In the genomic region with DNA sequence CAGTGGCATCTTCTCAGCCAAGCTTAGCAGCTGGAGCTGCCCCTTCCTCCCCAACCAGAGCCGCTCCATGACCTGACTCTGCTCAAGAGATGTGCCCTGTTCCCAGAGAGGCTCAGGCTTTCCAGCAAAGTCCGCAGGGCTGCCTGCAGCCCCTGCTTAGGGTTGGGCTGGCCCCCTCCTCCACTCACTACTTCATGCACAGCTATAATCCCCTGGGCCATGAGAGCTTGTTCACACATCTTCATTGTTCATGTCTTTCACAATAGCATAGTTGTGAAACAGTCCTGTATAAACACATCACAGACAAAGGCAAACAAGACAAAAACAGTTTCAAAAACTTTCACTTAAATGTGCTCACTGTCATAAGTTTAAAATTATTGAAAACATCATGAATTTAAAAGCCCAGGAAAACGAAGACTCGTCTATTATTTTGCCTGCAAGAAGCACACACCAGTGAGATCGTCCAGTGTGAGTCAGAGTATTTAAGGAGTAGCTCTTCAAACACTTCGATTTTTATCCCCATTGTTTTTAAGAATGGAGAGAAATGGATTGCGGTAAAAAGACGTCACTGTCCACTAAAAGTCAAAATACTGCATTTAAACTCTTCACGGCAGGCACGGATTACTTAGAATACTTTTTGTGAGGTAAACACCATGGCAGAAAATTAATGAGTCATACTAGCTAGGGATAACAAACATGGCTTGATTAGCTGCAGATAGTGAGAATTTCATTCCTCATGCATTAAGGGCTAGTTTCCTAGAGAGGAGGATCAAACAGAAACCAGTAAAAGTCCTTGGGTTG, we compare ENCODE assay signal across 11 cellular contexts. TPM values are rescaled to one million over a fixed set of nuclear protein-coding genes. Genes with fewer than 3 reads are reported as not detected.
DNase-seq lines count a peak whose midpoint lies in the region; ATAC-seq lines count a peak whose summit lies in the region.
"Had no signal": no experiment of that assay in that cellular context is flagged by ENCODE, and none has a peak within 500 bp of the region (broad histone marks: within the 10 kb centered on the region; RNA-seq: fewer than 3 reads in every experiment).

No MANE protein-coding gene starts in this region.

- peaks cover 57 to 67% of the 10 kb centered on the region in 2 donors for H3K27me3 Mint-ChIP-seq in stimulated activated naive B cell treated with anti-CD40 and anti-IgM and Interleukin-4, amounts not matched to agents 10 μg/mL and 1 μg/mL and 100 μg/mL, for 72 hours

- no peaks in the 10 kb centered on the region for H3K9me3 ChIP-seq in HAP-1

- no peaks in the 10 kb centered on the region for H3K36me3 Mint-ChIP-seq in stimulated activated naive B cell treated with anti-CD40 and anti-IgM and Interleukin-4, amounts not matched to agents 10 μg/mL and 1 μg/mL and 100 μg/mL, for 72 hours
- H3K36me3 Mint-ChIP-seq: IgD-negative memory B cell had no signal

- H3K4me3 ChIP-seq in HAP-1, result no peak overlapping the region

- in situ Hi-C loops in HAP-1 (cut with MboI; ENCODE audit: low sequenced_read_pairs), result no loop called here
- in situ Hi-C loops in ACHN (cut with HindIII; ENCODE audit: low pct_ligation_motif_present, low pct_unique_long_range_greater_than_20kb, low sequenced_read_pairs), result no loop called here

- DNase-seq in HAP-1 (ENCODE audit: low spot score in 2 of 2) (peak; percentile 36 to 62), amniotic epithelial cell (ENCODE audit: low read depth) (peak; percentile 89), left cardiac atrium (no peak), T1000 (lab: John Stamatoyannopoulos, UW) (no peak), germinal center (ENCODE audit: low spot score) (no peak), ACHN (no peak)
- no peak for DNase-seq in stimulated activated naive B cell treated with anti-CD40 and anti-IgM and Interleukin-4, amounts not matched to agents 10 μg/mL and 1 μg/mL and 100 μg/mL, for 72 hours
- DNase-seq in stimulated activated CD4-positive, alpha-beta T cell treated with anti-CD3 and anti-CD28 coated beads, Interleukin-4, amount 100 ng/mL, for 24 hours, result no peak
- DNase-seq: NCI-H446 treated with DMSO at 0.1 percent for 48 hours; stimulated activated naive CD4-positive, alpha-beta T cell treated with Interleukin-2 at 50 U/mL for 16 hours had no signal

- H3K36me3 ChIP-seq in HAP-1 (replicated peaks), result no peaks in the 10 kb centered on the region

- peak overlapping the region; percentile 11 for H3K27ac Mint-ChIP-seq in stimulated activated naive B cell treated with anti-CD40 and anti-IgM and Interleukin-4, amounts not matched to agents 10 μg/mL and 1 μg/mL and 100 μg/mL, for 72 hours
- H3K27ac Mint-ChIP-seq: IgD-negative memory B cell had no signal

- no peaks in the 10 kb centered on the region for H3K9me3 Mint-ChIP-seq in stimulated activated naive B cell treated with anti-CD40 and anti-IgM and Interleukin-4, amounts not matched to agents 10 μg/mL and 1 μg/mL and 100 μg/mL, for 72 hours
- H3K9me3 Mint-ChIP-seq: IgD-negative memory B cell had no signal

- peak; percentile 8 to 23 for ATAC-seq in left cardiac atrium
- ATAC-seq in stimulated activated naive B cell treated with anti-CD40 and anti-IgM and Interleukin-4, amounts not matched to agents 10 μg/mL and 1 μg/mL and 100 μg/mL, for 72 hours (replicated peaks), result no peak

- no peak overlapping the region for H3K4me3 Mint-ChIP-seq in stimulated activated naive B cell treated with anti-CD40 and anti-IgM and Interleukin-4, amounts not matched to agents 10 μg/mL and 1 μg/mL and 100 μg/mL, for 72 hours
- H3K4me3 Mint-ChIP-seq: IgD-negative memory B cell had no signal

- intact Hi-C loops in left cardiac atrium (cut with DNase I), result loop anchor here in 1 of 2 donors (5.0 kb wide), 1 partner anchor 42 kb away; the partner anchor contains the start of gene S1PR3

- H3K4me1 ChIP-seq in HAP-1, result no peaks in the 10 kb centered on the region; the same call in 1 of the 2 replicates

- peaks cover 7 to 8% of the 10 kb centered on the region in 2 donors for H3K4me1 Mint-ChIP-seq in stimulated activated naive B cell treated with anti-CD40 and anti-IgM and Interleukin-4, amounts not matched to agents 10 μg/mL and 1 μg/mL and 100 μg/mL, for 72 hours
- H3K4me1 Mint-ChIP-seq: IgD-negative memory B cell had no signal

- H3K27me3 ChIP-seq in HAP-1 (ENCODE audit: low read depth), result no peaks in the 10 kb centered on the region

RNA-seq across cellular contexts. Expression of gene S1PR3, which starts 40.7 kb away (rescaled TPM):
- total RNA-seq in left cardiac atrium, result 10 to 100 TPM; 24.4 to 25.3 TPM

Comparison
In these comparisons a context has a peak if more than half of its experiments do, and no peak if none do; other contexts are left out.
1. DNase-seq: peak in HAP-1 (2 of 2) and amniotic epithelial cell (single experiment); none in left cardiac atrium (single experiment), stimulated activated naive B cell treated with anti-CD40 and anti-IgM and Interleukin-4, amounts not matched to agents 10 μg/mL and 1 μg/mL and 100 μg/mL, for 72 hours (single experiment), T1000 (single experiment), germinal center (single experiment), stimulated activated CD4-positive, alpha-beta T cell treated with anti-CD3 and anti-CD28 coated beads, Interleukin-4, amount 100 ng/mL, for 24 hours (single experiment) and ACHN (single experiment).
2. ATAC-seq: peak in left cardiac atrium (2 of 2); none in stimulated activated naive B cell treated with anti-CD40 and anti-IgM and Interleukin-4, amounts not matched to agents 10 μg/mL and 1 μg/mL and 100 μg/mL, for 72 hours (0 of 2).